In the genomic region with DNA sequence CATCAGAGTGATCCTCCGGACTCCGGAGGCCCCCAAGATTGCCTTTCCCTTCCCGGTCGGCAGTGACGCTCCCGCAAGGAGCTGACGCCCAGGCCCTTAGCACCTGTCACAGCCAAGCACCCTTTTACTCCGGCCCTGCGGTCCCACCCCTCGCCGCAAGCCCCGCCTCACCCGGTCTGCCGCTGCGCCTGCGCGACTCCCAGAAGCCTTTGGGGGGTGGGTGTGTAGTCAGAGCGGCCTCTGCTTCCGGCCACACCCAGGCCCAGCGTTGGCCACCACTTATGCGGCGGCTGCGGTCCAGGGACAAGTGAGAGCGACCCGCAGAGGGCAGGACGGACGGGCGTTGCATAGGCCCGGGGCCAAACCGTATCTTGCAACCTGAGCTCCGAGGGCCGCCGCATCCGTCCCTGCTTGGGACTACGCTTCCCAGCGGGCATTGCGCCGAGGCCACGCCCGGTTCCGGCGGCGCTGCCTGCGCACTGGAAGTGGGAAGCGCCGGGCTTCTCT, we compare ENCODE assay signal across 8 cellular contexts. TPM values are rescaled to one million over a fixed set of nuclear protein-coding genes. Genes with fewer than 3 reads are reported as not detected.
DNase-seq lines count a peak whose midpoint lies in the region; ATAC-seq lines count a peak whose summit lies in the region.

No MANE protein-coding gene starts in this region.

- H3K27ac Mint-ChIP-seq in naive thymus-derived CD8-positive, alpha-beta T cell, result peak overlapping the region; percentile 81 to 99 (median 95)

- H3K36me3 Mint-ChIP-seq in naive thymus-derived CD8-positive, alpha-beta T cell, result peaks cover 22 to 74% (median 45%) of the 10 kb centered on the region in 3 donors

- peak; percentile 69 for DNase-seq in HPDE6-E6E7 (ENCODE audit: extremely low spot score)
- DNase-seq in RPMI7951 (ENCODE audit: low read depth), result peak; percentile 89
- peak; percentile 89 for DNase-seq in activated effector memory CD4-positive, alpha-beta T cell treated with Interleukin-2 at 50 U/mL for 16 hours
- peak; percentile 81 for DNase-seq in fibroblast of peridontal ligament (ENCODE audit: extremely low read depth)
- DNase-seq in naive thymus-derived CD8-positive, alpha-beta T cell, result peak; percentile 85 to 96 (median 89)
- DNase-seq in stimulated activated CD8-positive, alpha-beta memory T cell treated with anti-CD3 and anti-CD28 coated beads, Interleukin-7, amount 100 ng/mL, for 4 hours (ENCODE audit: low read depth in 2 of 2), result peak; percentile 82 to 85

- peaks cover 6 to 28% (median 25%) of the 10 kb centered on the region in 4 donors for H3K4me1 Mint-ChIP-seq in naive thymus-derived CD8-positive, alpha-beta T cell

- POLR2A ChIA-PET in naive thymus-derived CD8-positive, alpha-beta T cell (lab: Charles Lee), result interaction anchor here (1.0 to 1.1 kb wide), 2 partner anchors 11 to 224 kb away, joined by 3 read pairs; partner anchors contain the start of gene ZSCAN5A

- H3K27me3 Mint-ChIP-seq in naive thymus-derived CD8-positive, alpha-beta T cell, result peaks cover 0 to 7% (median 0%) of the 10 kb centered on the region in 5 donors

- H3K4me3 Mint-ChIP-seq in naive thymus-derived CD8-positive, alpha-beta T cell, result peak overlapping the region; percentile 88 to 98 (median 93)

- ATAC-seq in GM18909 (IDR thresholded peaks at IDR 0.05; ENCODE audit: poor library complexity, unreplicated experiment) (peak; percentile 89), GM18498 (IDR thresholded peaks at IDR 0.05; ENCODE audit: unreplicated experiment) (no peak)
- ATAC-seq in naive thymus-derived CD8-positive, alpha-beta T cell, result peak; percentile 89 to 92

- peaks cover 0 to 85% (median 42%) of the 10 kb centered on the region in 9 donors for H3K9me3 Mint-ChIP-seq in naive thymus-derived CD8-positive, alpha-beta T cell

RNA-seq across cellular contexts. Expression of gene ZFP28, which starts 0.4 kb away (rescaled TPM):
- total RNA-seq in RPMI7951 (2014; rRNA removed; shearing (Covaris generic)), result 5.9 and 9.4 TPM in 2 replicates
- total RNA-seq in naive thymus-derived CD8-positive, alpha-beta T cell, result 10 to 100 TPM; 11.7 to 13.3 TPM
- polyA plus RNA-seq in naive thymus-derived CD8-positive, alpha-beta T cell, result 1 to 10 TPM in 2 of 3 donors, under 1 TPM in 1; 0.93 to 2.8 (median 1.7) TPM

RNA-seq across cellular contexts. Expression of gene ZNF470, which starts 29.0 kb away (rescaled TPM):
- total RNA-seq in RPMI7951 (2014; rRNA removed; shearing (Covaris generic)), result 2.7 and 2.9 TPM in 2 replicates
- 1 to 10 TPM; 8.5 to 9.0 TPM for total RNA-seq in naive thymus-derived CD8-positive, alpha-beta T cell
- 1 to 10 TPM; 1.7 to 3.4 (median 1.8) TPM for polyA plus RNA-seq in naive thymus-derived CD8-positive, alpha-beta T cell

RNA-seq across cellular contexts. Expression of gene ZNF471, which starts 30.7 kb away (rescaled TPM):
- 1.1 and 1.3 TPM in 2 replicates for total RNA-seq in RPMI7951 (2014; rRNA removed; shearing (Covaris generic))
- total RNA-seq in naive thymus-derived CD8-positive, alpha-beta T cell, result 10 to 100 TPM; 10.6 to 10.8 TPM
- polyA plus RNA-seq in naive thymus-derived CD8-positive, alpha-beta T cell, result under 1 TPM in 2 of 3 donors, not detected in 1; 0.61 to 0.89 TPM

RNA-seq across cellular contexts. Expression of gene ZNF71, which starts 56.8 kb away (rescaled TPM):
- total RNA-seq in RPMI7951 (2014; rRNA removed; shearing (Covaris generic)), result 6.0 and 8.3 TPM in 2 replicates
- 1 to 10 TPM; 7.9 to 9.3 TPM for total RNA-seq in naive thymus-derived CD8-positive, alpha-beta T cell
- polyA plus RNA-seq in naive thymus-derived CD8-positive, alpha-beta T cell, result 1 to 10 TPM; 6.3 to 9.8 (median 6.9) TPM
